In genomic region chr10:70404036-70404905, GRCh38 we compare ENCODE assay signal across 1 cellular context.
TF ChIP-seq lines count a peak whose summit lies in the region.

Gene EIF4EBP2, plus strand, starts transcription at chr10:70404145. Its CDS starts 257 bp downstream, at chr10:70404402.

TF ChIP-seq in K562, 482 proteins besides CTCF, POLR2A, EP300 and RAD21 (continued from another document and continues in another):
- peak in 1 of 3 experiments; percentile 63 for TF ChIP-seq YY1 (IDR thresholded peaks at IDR 0.05; ENCODE audit: borderline replicate concordance in 1 of 3, control insufficient read depth in 1 of 3, extremely low read depth in 1 of 3, insufficient read depth in 3 of 3, insufficient read length in 1 of 3, insufficient replicate concordance in 2 of 3, low read depth in 1 of 3, low read length in 2 of 3)
- TF ChIP-seq XRCC4 (IDR thresholded peaks at IDR 0.05; ENCODE audit: extremely low read depth, insufficient read depth, insufficient read length): no peak
- TF ChIP-seq MGA (IDR thresholded peaks at IDR 0.05): peak; percentile 82; the same call in 1 of the 2 replicates
- TF ChIP-seq CBX3 (IDR thresholded peaks at IDR 0.05; ENCODE audit: borderline replicate concordance in 1 of 2, low read length in 2 of 2): peak in 1 of 2 experiments; percentile 16; a peak in 1 of 3 replicates
- TF ChIP-seq KDM5B (IDR thresholded peaks at IDR 0.05; ENCODE audit: insufficient replicate concordance, low read depth, low read length): peak; percentile 33
- TF ChIP-seq TFE3 (CRISPR knock-in tag; IDR thresholded peaks at IDR 0.05): no peak
- peak; percentile 93 for TF ChIP-seq RB1 (IDR thresholded peaks at IDR 0.05; ENCODE audit: low read depth)
- 0 out of 2 replicates have a peak, but pooled peaks have one; percentile 51 for TF ChIP-seq KAT7 (CRISPR knock-in tag; IDR thresholded peaks at IDR 0.05; ENCODE audit: borderline replicate concordance)
- TF ChIP-seq C11orf30 (IDR thresholded peaks at IDR 0.05; ENCODE audit: low read depth): peak; percentile 9; the same call in 1 of the 2 replicates
- peak; percentile 28; the same call in 1 of the 2 replicates for TF ChIP-seq NR2C2 (CRISPR knock-in tag; IDR thresholded peaks at IDR 0.05)
- TF ChIP-seq NR2C2 (tag; IDR thresholded peaks at IDR 0.05): 0 out of 2 replicates have a peak, but pooled peaks have one; percentile 24
- TF ChIP-seq ZBTB17 (CRISPR knock-in tag; IDR thresholded peaks at IDR 0.05): peak; percentile 76
- peak; percentile 46 for TF ChIP-seq HNRNPLL (IDR thresholded peaks at IDR 0.05; ENCODE audit: low read depth, low read length, poor library complexity, severe bottlenecking)
- TF ChIP-seq RBFOX2 (IDR thresholded peaks at IDR 0.05; ENCODE audit: low read depth, low read length): peak; percentile 98
- no peak for TF ChIP-seq ZNF3 (CRISPR knock-in tag; IDR thresholded peaks at IDR 0.05)
- TF ChIP-seq ZNF639 (CRISPR knock-in tag; conservative IDR thresholded peaks at IDR 0.05 in 1 of 2, IDR thresholded peaks at IDR 0.05 in 1 of 2): peak in 1 of 2 experiments; percentile 84; a peak in 2 of 4 replicates
- TF ChIP-seq CGGBP1 (CRISPR knock-in tag; IDR thresholded peaks at IDR 0.05): peak; percentile 84; the same call in 1 of the 2 replicates
- TF ChIP-seq CCNT2 (IDR thresholded peaks at IDR 0.05; ENCODE audit: borderline replicate concordance, extremely low read depth, insufficient read length, low read depth, low read length): peak; percentile 80
- TF ChIP-seq STAG1 (CRISPR knock-in tag; IDR thresholded peaks at IDR 0.05; ENCODE audit: borderline replicate concordance): 0 out of 2 replicates have a peak, but pooled peaks have one; percentile 50
- no peak for TF ChIP-seq ZHX1 (conservative IDR thresholded peaks at IDR 0.05; ENCODE audit: low read length)
- TF ChIP-seq HMBOX1 (IDR thresholded peaks at IDR 0.05): no peak
- peak; percentile 93 for TF ChIP-seq TBP (optimal IDR thresholded peaks at IDR 0.05; ENCODE audit: low read depth, low read length)
- peak; percentile 98 to 99 for TF ChIP-seq E2F6 (IDR thresholded peaks at IDR 0.05; ENCODE audit: borderline replicate concordance in 1 of 2, extremely low read depth in 1 of 2, insufficient read depth in 1 of 2, insufficient read length in 1 of 2, low read depth in 1 of 2, low read length in 1 of 2, poor library complexity in 1 of 2, severe bottlenecking in 1 of 2)
- peak; percentile 47 for TF ChIP-seq CEBPB (tag; IDR thresholded peaks at IDR 0.05)
- TF ChIP-seq TFAP4 (CRISPR knock-in tag; IDR thresholded peaks at IDR 0.05; ENCODE audit: borderline replicate concordance): peak; percentile 82
- peak; percentile 97 for TF ChIP-seq POLR2AphosphoS5 (IDR thresholded peaks at IDR 0.05; ENCODE audit: control insufficient read depth, insufficient read depth, low read depth, low read length)
- peak; percentile 7 to 66; a peak in 2 of 4 replicates for TF ChIP-seq FOXK2 (conservative IDR thresholded peaks at IDR 0.05 in 1 of 2, IDR thresholded peaks at IDR 0.05 in 1 of 2; ENCODE audit: low read depth in 2 of 2)
- peak; percentile 68 for TF ChIP-seq POLR2H (tag; IDR thresholded peaks at IDR 0.05; ENCODE audit: low read depth)
- peak; percentile 20; the same call in 1 of the 2 replicates for TF ChIP-seq ESRRA (IDR thresholded peaks at IDR 0.05; ENCODE audit: borderline replicate concordance, low read depth)
- no peak for TF ChIP-seq GABPB2 (CRISPR knock-in tag; conservative IDR thresholded peaks at IDR 0.05)
- no peak for TF ChIP-seq PHTF2 (CRISPR knock-in tag; IDR thresholded peaks at IDR 0.05)
- TF ChIP-seq VEZF1 (CRISPR knock-in tag; IDR thresholded peaks at IDR 0.05): peak; percentile 75
- peak; percentile 98 for TF ChIP-seq L3MBTL2 (IDR thresholded peaks at IDR 0.05)
